14 cellular contexts compared by ENCODE assay signal in the genomic region with DNA sequence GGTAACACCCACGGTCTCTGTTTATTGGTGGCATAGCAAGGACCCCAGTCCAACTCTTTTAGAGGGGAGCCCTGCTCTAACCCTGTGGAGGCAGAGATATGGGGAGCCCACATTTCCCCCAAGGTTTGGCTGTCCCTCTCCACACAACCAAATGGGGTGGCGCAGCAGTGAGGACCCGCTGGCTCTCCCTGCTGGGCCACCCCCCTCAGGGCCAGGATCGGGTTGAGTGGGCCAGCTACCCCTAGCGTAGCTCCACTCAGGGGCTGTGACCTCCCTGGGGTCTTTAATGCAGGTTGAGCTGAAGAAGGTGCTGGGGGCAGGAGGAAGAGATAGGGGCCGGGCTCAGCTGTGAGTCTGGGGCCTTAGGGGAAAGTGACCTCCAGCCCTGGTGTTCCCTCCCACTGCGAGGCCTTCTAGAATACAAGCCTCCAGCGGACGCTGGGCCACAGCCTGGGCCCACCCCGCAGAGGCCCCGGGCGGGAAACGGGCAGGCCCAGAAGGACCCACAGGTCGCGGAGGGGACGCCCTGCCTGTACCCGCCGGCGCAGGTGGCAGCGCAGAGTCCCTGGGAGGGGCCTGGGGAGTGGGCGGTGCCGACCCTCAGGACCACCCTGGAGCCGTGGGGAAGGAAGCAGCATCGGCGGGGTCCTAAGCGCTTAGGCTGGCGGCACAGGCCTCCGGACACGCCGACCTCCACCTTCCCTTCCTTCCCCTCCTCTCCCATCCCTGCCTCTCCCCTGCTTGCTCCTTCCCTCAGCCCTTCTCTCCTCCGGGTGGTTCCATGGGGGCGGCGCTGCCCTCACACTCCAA. TPM values are rescaled to one million over a fixed set of nuclear protein-coding genes. Genes with fewer than 3 reads are reported as not detected.
A peak's percentile ranks its signal among the peaks of the same experiment; 100 is the strongest.
DNase-seq lines count a peak whose midpoint lies in the region; ATAC-seq lines count a peak whose summit lies in the region.
"Had no signal": no experiment of that assay in that cellular context is flagged by ENCODE, and none has a peak within 500 bp of the region (broad histone marks: within the 10 kb centered on the region; RNA-seq: fewer than 3 reads in every experiment).

No MANE protein-coding gene starts in this region.

- H3K27me3 ChIP-seq in adipocyte (replicated peaks; ENCODE audit: control insufficient read depth, insufficient read depth, low read length) (no peaks in the 10 kb centered on the region), iPS-15b (ENCODE audit: control insufficient read depth, insufficient read depth, low read length) (peaks cover 4% of the 10 kb centered on the region)

- DNase-seq in adipocyte (ENCODE audit: low read depth) (no peak), posterior vena cava (ENCODE audit: low spot score) (peak; percentile 75), NCI-H2107 (lab: John Stamatoyannopoulos, UW) (no peak), NCI-H2029 (lab: John Stamatoyannopoulos, UW) (no peak)
- no peak for DNase-seq in activated naive CD4-positive, alpha-beta T cell treated with Interleukin-2 at 50 U/mL for 16 hours
- DNase-seq: activated CD4-positive, alpha-beta T cell treated with anti-CD3 and anti-CD28 coated beads for 4 hours; erythroblast; Kasumi-1; stomach had no signal

- intact Hi-C loops in posterior vena cava (cut with DNase I) = loop anchor here in 1 of 2 donors (5.0 kb wide), 1 partner anchor 87 kb away; no protein-coding TSS in a partner anchor

- ATAC-seq in GM19452 (IDR thresholded peaks at IDR 0.05; ENCODE audit: unreplicated experiment) = no peak

- no peaks in the 10 kb centered on the region for H3K9me3 ChIP-seq in ES-I3 (ENCODE audit: control insufficient read depth, insufficient read depth, low read length)
- H3K9me3 ChIP-seq in adipocyte (ENCODE audit: control insufficient read depth, low read length) = no peaks in the 10 kb centered on the region
- no peaks in the 10 kb centered on the region for H3K9me3 ChIP-seq in iPS-15b (ENCODE audit: control insufficient read depth, insufficient read depth, low read length)
- H3K9me3 ChIP-seq: heart right ventricle, stomach had no signal

- no peak overlapping the region for H3K4me3 ChIP-seq in adipocyte (ENCODE audit: low read length)
- H3K4me3 ChIP-seq in iPS-15b (ENCODE audit: low read depth, low read length) = peak overlapping the region; percentile 37

- H3K9ac ChIP-seq in ES-I3 (ENCODE audit: low read depth, low read length) = peak overlapping the region; percentile 44; the same call in 1 of the 2 replicates
- H3K9ac ChIP-seq in adipocyte (ENCODE audit: low read length) = peak overlapping the region; percentile 59
- H3K9ac ChIP-seq in iPS-15b (ENCODE audit: low read depth, low read length) = no peak overlapping the region

- H3K36me3 ChIP-seq in ES-I3 (ENCODE audit: insufficient read depth, low read length) (no peaks in the 10 kb centered on the region), adipocyte (ENCODE audit: control insufficient read depth, insufficient read depth, low read length, severe bottlenecking) (no peaks in the 10 kb centered on the region), iPS-15b (ENCODE audit: control insufficient read depth, insufficient read depth, low read length) (no peaks in the 10 kb centered on the region)
- H3K36me3 ChIP-seq: heart right ventricle, stomach had no signal

- H3K4me1 ChIP-seq in ES-I3 (ENCODE audit: insufficient read depth, low read length) = no peaks in the 10 kb centered on the region
- H3K4me1 ChIP-seq in adipocyte (ENCODE audit: control insufficient read depth, insufficient read depth, low read length) = peaks cover 45% of the 10 kb centered on the region
- H3K4me1 ChIP-seq in iPS-15b (ENCODE audit: control insufficient read depth, insufficient read depth, low read length) = no peaks in the 10 kb centered on the region

RNA-seq across cellular contexts. Expression of a gene that starts 9.6 kb away (rescaled TPM):
- total RNA-seq in posterior vena cava = under 1 TPM in 1 of 2 donors, not detected in 1; 0.09 TPM
- total RNA-seq: heart right ventricle had no signal

RNA-seq across cellular contexts. Expression of a gene that starts 19.8 kb away (rescaled TPM):
- not detected for total RNA-seq in posterior vena cava

RNA-seq across cellular contexts. Expression of a gene that starts 47.1 kb away (rescaled TPM):
- not detected for total RNA-seq in posterior vena cava
- total RNA-seq: heart right ventricle, lower leg skin, stomach had no signal
